1 cellular context compared by ENCODE assay signal in genomic region chr9:113395000-113395861, GRCh38.
A peak's percentile ranks its signal among the peaks of the same experiment; 100 is the strongest.
TF ChIP-seq lines count a peak whose summit lies in the region.

No MANE protein-coding gene starts in this region.

TF ChIP-seq in HepG2, 621 proteins besides CTCF, POLR2A, EP300 and RAD21 (continued from another document and continues in another):
- TF ChIP-seq ZNF609 (CRISPR knock-in tag; IDR thresholded peaks at IDR 0.05; ENCODE audit: borderline replicate concordance), result peak; percentile 66; the same call in 1 of the 2 replicates
- no peak for TF ChIP-seq ZFP82 (CRISPR knock-in tag; IDR thresholded peaks at IDR 0.05; ENCODE audit: borderline replicate concordance)
- TF ChIP-seq ZNF318 (CRISPR knock-in tag; IDR thresholded peaks at IDR 0.05), result no peak
- TF ChIP-seq STAT6 (CRISPR knock-in tag; IDR thresholded peaks at IDR 0.05; ENCODE audit: borderline replicate concordance), result no peak; the same call in 1 of the 2 replicates
- no peak for TF ChIP-seq ZNF615 (CRISPR knock-in tag; IDR thresholded peaks at IDR 0.05; ENCODE audit: borderline replicate concordance)
- TF ChIP-seq ZFYVE20 (CRISPR knock-in tag; IDR thresholded peaks at IDR 0.05; ENCODE audit: borderline replicate concordance, low read depth), result no peak
- TF ChIP-seq SPEN (CRISPR knock-in tag; IDR thresholded peaks at IDR 0.05; ENCODE audit: low read depth), result peak; percentile 66; the same call in 1 of the 2 replicates
- TF ChIP-seq TOPORS (CRISPR knock-in tag; IDR thresholded peaks at IDR 0.05), result no peak
- TF ChIP-seq TP53 (CRISPR knock-in tag; conservative IDR thresholded peaks at IDR 0.05), result 0 out of 2 replicates have a peak, but pooled peaks have one; percentile 38
- peak; percentile 51; the same call in 1 of the 2 replicates for TF ChIP-seq ZNF556 (CRISPR knock-in tag; IDR thresholded peaks at IDR 0.05; ENCODE audit: borderline replicate concordance)
- TF ChIP-seq CSRNP1 (CRISPR knock-in tag; IDR thresholded peaks at IDR 0.05), result no peak
- no peak for TF ChIP-seq TBX3 (IDR thresholded peaks at IDR 0.05; ENCODE audit: borderline replicate concordance)
- TF ChIP-seq ZSCAN20 (CRISPR knock-in tag; IDR thresholded peaks at IDR 0.05; ENCODE audit: borderline replicate concordance), result no peak
- no peak for TF ChIP-seq SP140L (CRISPR knock-in tag; IDR thresholded peaks at IDR 0.05; ENCODE audit: borderline replicate concordance)
- TF ChIP-seq PAWR (CRISPR knock-in tag; IDR thresholded peaks at IDR 0.05; ENCODE audit: borderline replicate concordance), result no peak
- TF ChIP-seq TIGD3 (CRISPR knock-in tag; IDR thresholded peaks at IDR 0.05; ENCODE audit: borderline replicate concordance), result no peak
- TF ChIP-seq ZNF33A (CRISPR knock-in tag; IDR thresholded peaks at IDR 0.05; ENCODE audit: borderline replicate concordance), result no peak
- peak; percentile 46; the same call in 1 of the 2 replicates for TF ChIP-seq ZNF205 (CRISPR knock-in tag; IDR thresholded peaks at IDR 0.05)
- no peak for TF ChIP-seq KAT2B (IDR thresholded peaks at IDR 0.05; ENCODE audit: borderline replicate concordance, low read depth, low read length)
- TF ChIP-seq NR2F6 (IDR thresholded peaks at IDR 0.05), result peak; percentile 70
- peak; percentile 86 for TF ChIP-seq NR2F6 (CRISPR knock-in tag; IDR thresholded peaks at IDR 0.05)
- peak; percentile 40; the same call in 1 of the 2 replicates for TF ChIP-seq ZNF7 (CRISPR knock-in tag; IDR thresholded peaks at IDR 0.05)
- TF ChIP-seq PCBP2 (optimal IDR thresholded peaks at IDR 0.05; ENCODE audit: low read depth, low read length, poor library complexity, severe bottlenecking), result no peak
- TF ChIP-seq ZNF503 (CRISPR knock-in tag; IDR thresholded peaks at IDR 0.05), result 0 out of 2 replicates have a peak, but pooled peaks have one; percentile 69
- 0 out of 2 replicates have a peak, but pooled peaks have one; percentile 52 for TF ChIP-seq KDM5B (CRISPR knock-in tag; IDR thresholded peaks at IDR 0.05; ENCODE audit: borderline replicate concordance)
- 0 out of 2 replicates have a peak, but pooled peaks have one; percentile 19 for TF ChIP-seq MTA1 (CRISPR knock-in tag; IDR thresholded peaks at IDR 0.05; ENCODE audit: borderline replicate concordance)
- peak; percentile 52; the same call in 1 of the 2 replicates for TF ChIP-seq ARID2 (CRISPR knock-in tag; IDR thresholded peaks at IDR 0.05; ENCODE audit: borderline replicate concordance)
- TF ChIP-seq NCOR1 (IDR thresholded peaks at IDR 0.05; ENCODE audit: borderline replicate concordance, low read length), result peak; percentile 75; the same call in 1 of the 2 replicates
- peak; percentile 85; the same call in 1 of the 2 replicates for TF ChIP-seq FOXJ3 (CRISPR knock-in tag; IDR thresholded peaks at IDR 0.05; ENCODE audit: borderline replicate concordance)
- TF ChIP-seq NFYB (CRISPR knock-in tag; IDR thresholded peaks at IDR 0.05), result no peak
- no peak for TF ChIP-seq ZC3H13 (CRISPR knock-in tag; IDR thresholded peaks at IDR 0.05)
